Comparison of ENCODE assay signal across 16 cellular contexts in the genomic region with DNA sequence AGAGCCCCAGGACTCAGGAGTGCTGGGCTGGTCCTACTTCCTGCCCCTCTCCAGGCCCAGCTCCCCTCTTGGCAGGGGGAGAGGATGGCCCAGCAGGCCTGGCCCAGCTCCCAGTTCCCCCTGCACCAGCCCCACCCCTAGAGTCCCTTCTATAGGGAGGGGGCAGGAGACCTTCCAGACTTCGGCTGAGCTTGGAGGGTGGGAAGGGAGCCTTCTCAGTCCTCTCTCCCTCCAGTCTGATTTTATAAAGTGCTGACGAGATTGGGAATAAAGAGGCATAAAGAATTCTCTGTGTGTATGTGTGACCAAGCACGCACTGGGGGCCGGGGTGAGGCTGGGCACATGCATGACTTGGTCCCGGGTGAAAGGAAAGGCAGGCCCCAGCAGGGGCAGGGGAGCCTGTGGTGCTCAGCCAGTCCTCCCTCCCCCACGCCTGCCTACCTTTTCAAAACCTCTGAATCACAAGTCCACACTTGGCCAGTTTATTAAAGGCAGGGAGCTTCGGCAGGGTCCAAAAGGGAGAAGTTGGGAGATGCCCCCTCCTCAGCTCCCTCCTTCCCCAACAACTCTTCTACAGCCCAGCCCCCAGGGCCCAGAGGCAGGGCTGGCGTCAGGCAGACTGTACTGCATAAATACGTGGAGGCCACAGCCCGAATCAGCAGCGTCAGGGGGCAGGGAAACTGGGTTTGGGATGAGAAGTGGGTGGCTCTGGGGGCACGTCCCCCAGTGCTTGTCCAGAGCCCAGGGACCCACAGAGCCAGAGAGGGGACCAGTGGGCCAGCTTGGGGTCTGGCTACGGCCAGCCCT. TPM values are rescaled to one million over a fixed set of nuclear protein-coding genes. Genes with fewer than 3 reads are reported as not detected.
A peak's percentile ranks its signal among the peaks of the same experiment; 100 is the strongest.
DNase-seq lines count a peak whose midpoint lies in the region; FAIRE-seq and TF ChIP-seq lines count a peak whose summit lies in the region.
"Had no signal": no experiment of that assay in that cellular context is flagged by ENCODE, and none has a peak within 500 bp of the region (broad histone marks: within the 10 kb centered on the region; RNA-seq: fewer than 3 reads in every experiment).

No MANE protein-coding gene starts in this region.

- TF ChIP-seq RAD21 in Ishikawa (IDR thresholded peaks at IDR 0.05; ENCODE audit: low read depth), result no peak

- peak overlapping the region; percentile 37 for H3K9ac ChIP-seq in astrocyte (ENCODE audit: low read length)

- H3K9me3 ChIP-seq in astrocyte (ENCODE audit: insufficient read depth, low read depth, low read length) (no peaks in the 10 kb centered on the region), small intestine (ENCODE audit: control insufficient read depth, low read depth) (no peaks in the 10 kb centered on the region)
- H3K9me3 ChIP-seq: BE2C had no signal

- peak overlapping the region; percentile 54 for H3K4me2 ChIP-seq in astrocyte (ENCODE audit: low read length)

- H3K27ac Mint-ChIP-seq in astrocyte (ENCODE audit: unreplicated experiment) (no peak overlapping the region), glutamatergic neuron (ENCODE audit: unreplicated experiment) (peak overlapping the region; percentile 73)
- H3K27ac Mint-ChIP-seq: activated T-helper 17 cell treated with anti-CD3 and anti-CD28 coated beads, Interleukin-2, amount 50 U/mL, for 72 hours; nephron progenitor cell had no signal

- H3K27me3 Mint-ChIP-seq in astrocyte (ENCODE audit: low read depth, unreplicated experiment), result peaks cover 2% of the 10 kb centered on the region
- peaks cover 3% of the 10 kb centered on the region for H3K27me3 Mint-ChIP-seq in glutamatergic neuron (ENCODE audit: unreplicated experiment)

- TF ChIP-seq EP300 in Ishikawa (IDR thresholded peaks at IDR 0.05; ENCODE audit: borderline replicate concordance), result no peak

- H3K27me3 ChIP-seq in astrocyte (ENCODE audit: insufficient read depth, low read length) (no peaks in the 10 kb centered on the region), small intestine (ENCODE audit: control insufficient read depth in 2 of 2, insufficient read depth in 2 of 2, low read length in 2 of 2) (peaks cover 0 to 3% of the 10 kb centered on the region in 2 donors)
- H3K27me3 ChIP-seq: BE2C had no signal

- H3K36me3 Mint-ChIP-seq in astrocyte (ENCODE audit: low read depth, unreplicated experiment), result peaks cover 7% of the 10 kb centered on the region
- no peaks in the 10 kb centered on the region for H3K36me3 Mint-ChIP-seq in glutamatergic neuron (ENCODE audit: unreplicated experiment)

- peaks cover 35% of the 10 kb centered on the region for H3K79me2 ChIP-seq in astrocyte (ENCODE audit: insufficient read depth, low read length)

- H3K36me3 ChIP-seq in astrocyte (ENCODE audit: insufficient read depth, low read length) (peaks cover 13% of the 10 kb centered on the region), small intestine (ENCODE audit: control insufficient read depth in 2 of 2, insufficient read depth in 2 of 2, low read length in 2 of 2) (peaks cover 3 to 9% of the 10 kb centered on the region in 2 donors)

- no peaks in the 10 kb centered on the region for H3K9me3 Mint-ChIP-seq in astrocyte (ENCODE audit: unreplicated experiment)
- peaks cover 14% of the 10 kb centered on the region for H3K9me3 Mint-ChIP-seq in glutamatergic neuron (ENCODE audit: unreplicated experiment)
- H3K9me3 Mint-ChIP-seq: activated T-helper 17 cell treated with anti-CD3 and anti-CD28 coated beads, Interleukin-2, amount 50 U/mL, for 72 hours; nephron progenitor cell had no signal

- peaks cover 56% of the 10 kb centered on the region for H4K20me1 ChIP-seq in astrocyte (ENCODE audit: insufficient read depth, low read length)

- DNase-seq in astrocyte (ENCODE audit: low read depth) (no peak), glutamatergic neuron (peak; percentile 15), smooth muscle cell of the brain vasculature (ENCODE audit: low read depth, low spot score) (peak; percentile 44), D341Med (ENCODE audit: low spot score) (no peak), small intestine (no peak), NCI-H2029 (lab: John Stamatoyannopoulos, UW) (no peak)
- DNase-seq: BE2C; cerebellar nuclear complex; mesendoderm; NCI-H2107; nephron progenitor cell; stimulated activated CD4-positive, alpha-beta T cell treated with anti-CD3 and anti-CD28 coated beads, Interleukin-2, amount 100 ng/mL, for 24 hours had no signal

- H3K4me1 Mint-ChIP-seq in astrocyte (ENCODE audit: low read depth, unreplicated experiment) (peaks cover 7% of the 10 kb centered on the region), glutamatergic neuron (ENCODE audit: low read depth, unreplicated experiment) (peaks cover 30% of the 10 kb centered on the region)
- H3K4me1 Mint-ChIP-seq: activated T-helper 17 cell treated with anti-CD3 and anti-CD28 coated beads, Interleukin-2, amount 50 U/mL, for 72 hours had no signal

- H3K4me3 Mint-ChIP-seq in astrocyte (ENCODE audit: unreplicated experiment), result no peak overlapping the region
- H3K4me3 Mint-ChIP-seq in glutamatergic neuron (ENCODE audit: unreplicated experiment), result no peak overlapping the region
- H3K4me3 Mint-ChIP-seq: activated T-helper 17 cell treated with anti-CD3 and anti-CD28 coated beads, Interleukin-2, amount 50 U/mL, for 72 hours; nephron progenitor cell had no signal

- H2AFZ ChIP-seq in astrocyte (ENCODE audit: low read depth, low read length), result no peak overlapping the region

- H3K4me3 ChIP-seq in astrocyte (ENCODE audit: insufficient read depth, low read depth, low read length), result no peak overlapping the region
- no peak overlapping the region for H3K4me3 ChIP-seq in small intestine (ENCODE audit: low read depth in 1 of 2, low read length in 2 of 2)

- TF ChIP-seq CTCF in astrocyte (IDR thresholded peaks at IDR 0.05; ENCODE audit: insufficient read depth, low read depth, low read length) (no peak), glutamatergic neuron (IDR thresholded peaks at IDR 0.05; ENCODE audit: partially characterized antibody, unreplicated experiment) (no peak)

- H3K27ac ChIP-seq in astrocyte (ENCODE audit: low read depth, low read length) (no peak overlapping the region), small intestine (ENCODE audit: low read depth in 1 of 2, low read length in 1 of 2) (no peak overlapping the region)
- H3K27ac ChIP-seq: VCaP had no signal

- 73 to 87% (median 83%) methylated on average over 13 of the region's 13 CpGs for WGBS in small intestine, 3 donors

- no peak for FAIRE-seq in astrocyte (lab: Jason Lieb, UNC)
- no peak for FAIRE-seq in small intestine (lab: Jason Lieb, UNC)
- FAIRE-seq: endometrium had no signal

- H3K4me1 ChIP-seq in astrocyte (ENCODE audit: insufficient read depth, low read length) (peaks cover 30% of the 10 kb centered on the region), small intestine (ENCODE audit: control insufficient read depth in 2 of 2, insufficient read depth in 1 of 2, low read depth in 1 of 2, low read length in 1 of 2) (peaks cover 0 to 5% of the 10 kb centered on the region in 2 donors)
- H3K4me1 ChIP-seq: BE2C had no signal

TF ChIP-seq in Ishikawa, 13 proteins besides CTCF, POLR2A, EP300 and RAD21:
- no peak for TF ChIP-seq EGR1 (IDR thresholded peaks at IDR 0.05)
- no peak for TF ChIP-seq TEAD4 (IDR thresholded peaks at IDR 0.05)
- TF ChIP-seq FOXM1 (IDR thresholded peaks at IDR 0.05; ENCODE audit: borderline replicate concordance, low read depth), result no peak
- peak; percentile 34; the same call in 1 of the 2 replicates for TF ChIP-seq NFIC (IDR thresholded peaks at IDR 0.05)

RNA-seq across cellular contexts. Expression of gene CHPF, which starts 4.9 kb away (rescaled TPM):
- total RNA-seq in astrocyte (151 and 163 TPM in 2 replicates), glutamatergic neuron (ENCODE audit: unreplicated experiment) (31.1 TPM)
- polyA plus RNA-seq in small intestine, result 10 to 100 TPM in 2 of 3 donors, 1 to 10 TPM in 1; 8.7 to 51.9 (median 49.0) TPM

RNA-seq across cellular contexts. Expression of gene TMEM198, which starts 5.1 kb away (rescaled TPM):
- total RNA-seq in astrocyte, result 3.8 TPM in 2 replicates
- total RNA-seq in glutamatergic neuron (ENCODE audit: unreplicated experiment), result 40.9 TPM
- polyA plus RNA-seq in small intestine, result 10 to 100 TPM in 1 of 3 donors, 1 to 10 TPM in 2; 1.8 to 23.5 (median 9.6) TPM

RNA-seq across cellular contexts. Expression of gene ASIC4, which starts 24.4 kb away (rescaled TPM):
- total RNA-seq in astrocyte, result 0.39 and 0.70 TPM in 2 replicates
- total RNA-seq in glutamatergic neuron (ENCODE audit: unreplicated experiment), result 5.4 TPM
- polyA plus RNA-seq in small intestine, result under 1 TPM in 1 of 3 donors, not detected in 2; 0.04 TPM

RNA-seq across cellular contexts. Expression of gene OBSL1, which starts 32.6 kb away (rescaled TPM):
- total RNA-seq in astrocyte (77.5 and 88.1 TPM in 2 replicates), glutamatergic neuron (ENCODE audit: unreplicated experiment) (47.9 TPM)
- polyA plus RNA-seq in small intestine, result 10 to 100 TPM in 2 of 3 donors, 1 to 10 TPM in 1; 4.5 to 16.3 (median 14.6) TPM

RNA-seq across cellular contexts. Expression of gene INHA, which starts 33.4 kb away (rescaled TPM):
- 0.52 and 0.99 TPM in 2 replicates for total RNA-seq in astrocyte
- not detected for total RNA-seq in glutamatergic neuron (ENCODE audit: unreplicated experiment)
- under 1 TPM in 1 of 3 donors, not detected in 2; 0.18 TPM for polyA plus RNA-seq in small intestine
- total RNA-seq: activated T-helper 17 cell treated with anti-CD3 and anti-CD28 coated beads, Interleukin-2, amount 50 U/mL, for 72 hours had no signal

Comparison
In these comparisons a context has a peak if more than half of its experiments do, and no peak if none do; other contexts are left out.
1. DNase-seq: peak in glutamatergic neuron (single experiment) and smooth muscle cell of the brain vasculature (single experiment); none in astrocyte (single experiment), D341Med (single experiment), small intestine (single experiment) and NCI-H2029 (single experiment).